1 cellular context compared by ENCODE assay signal in genomic region chr3:135218304-135218703, GRCh38.
TF ChIP-seq lines count a peak whose summit lies in the region.

No MANE protein-coding gene starts in this region.

TF ChIP-seq in GM23338, 12 proteins besides CTCF, POLR2A, EP300 and RAD21 (continued from another document):
- TF ChIP-seq ZNF462 (CRISPR knock-in tag; IDR thresholded peaks at IDR 0.05) = no peak
- TF ChIP-seq ZNF114 (CRISPR knock-in tag; IDR thresholded peaks at IDR 0.05) = no peak
